ENCODE assay signal across 7 cellular contexts in genomic region chr6:42783876-42784738, GRCh38. TPM values are rescaled to one million over a fixed set of nuclear protein-coding genes. Genes with fewer than 3 reads are reported as not detected.
A peak's percentile ranks its signal among the peaks of the same experiment; 100 is the strongest.
DNase-seq lines count a peak whose midpoint lies in the region; ATAC-seq, FAIRE-seq and TF ChIP-seq lines count a peak whose summit lies in the region.

No MANE protein-coding gene starts in this region.

- H3K9ac ChIP-seq in mesendoderm (ENCODE audit: low read length): peak overlapping the region; percentile 84

- H3K36me3 ChIP-seq in mesendoderm (ENCODE audit: control insufficient read depth, insufficient read depth, low read length) (no peaks in the 10 kb centered on the region), aorta (ENCODE audit: control insufficient read depth in 1 of 2, insufficient read depth in 2 of 2, low read length in 1 of 2) (no peaks in the 10 kb centered on the region)

- WGBS in mesendoderm (ENCODE audit: extremely low coverage, insufficient coverage, low lambda C conversion rate): no CpG with 5 or more reads among the region's 11 CpGs
- WGBS in aorta, 2 donors: 0% methylated on average over 11 of the region's 11 CpGs

- peak overlapping the region; percentile 86 for H2BK5ac ChIP-seq in mesendoderm (ENCODE audit: low read length)

- no peak overlapping the region for H2BK15ac ChIP-seq in mesendoderm (replicated peaks; ENCODE audit: low read depth)

- no peak for ATAC-seq in aorta (ENCODE audit: low FRiP score)
- no peak for ATAC-seq in omental fat pad (ENCODE audit: low FRiP score)

- TF ChIP-seq CTCF in omental fat pad (IDR thresholded peaks at IDR 0.05): no peak

- FAIRE-seq in GM19239 (lab: Jason Lieb, UNC): peak; percentile 68

- DNase-seq in GM19239 (ENCODE audit: insufficient read length, low spot score) (no peak), NCI-H748 treated with DMSO at 0.1 percent for 48 hours (lab: John Stamatoyannopoulos, UW) (peak; percentile 48), cerebellum (ENCODE audit: low spot score) (peak; percentile 47), mesendoderm (no peak), aorta (no peak), omental fat pad (ENCODE audit: low spot score) (no peak), activated T-cell treated with anti-CD3 and anti-CD28 coated beads for 4 hours (no peak)

- peak overlapping the region; percentile 100 for H4K8ac ChIP-seq in mesendoderm (ENCODE audit: low read depth, low read length)

- peak overlapping the region; percentile 98 for H3K56ac ChIP-seq in mesendoderm (ENCODE audit: low read length)

- H3K27ac ChIP-seq in mesendoderm (ENCODE audit: low read depth, low read length) (peak overlapping the region; percentile 100), aorta (ENCODE audit: low read depth in 1 of 2, low read length in 2 of 2) (peak overlapping the region; percentile 100)

- no peak overlapping the region for H4K5ac ChIP-seq in mesendoderm (ENCODE audit: low read length)

- H3K4me3 ChIP-seq in mesendoderm (ENCODE audit: low read length) (peak overlapping the region; percentile 53), aorta (ENCODE audit: low read length in 2 of 2) (peak overlapping the region; percentile 74 to 99)

- H3K18ac ChIP-seq in mesendoderm (ENCODE audit: low read length): peak overlapping the region; percentile 100

- peaks cover 35% of the 10 kb centered on the region for H3K79me2 ChIP-seq in mesendoderm (ENCODE audit: control insufficient read depth, insufficient read depth, low read length)

- no peak overlapping the region for H3K23ac ChIP-seq in mesendoderm (ENCODE audit: low read length)

- H3K4ac ChIP-seq in mesendoderm (ENCODE audit: low read depth, low read length): peak overlapping the region; percentile 100

- H3K9me3 ChIP-seq in aorta (ENCODE audit: control insufficient read depth, low read length): no peaks in the 10 kb centered on the region

- H2BK120ac ChIP-seq in mesendoderm (ENCODE audit: low read depth, low read length): peak overlapping the region; percentile 68

- H3K4me1 ChIP-seq in mesendoderm (ENCODE audit: control insufficient read depth, low read depth, low read length) (peaks cover 1% of the 10 kb centered on the region), aorta (ENCODE audit: control insufficient read depth in 1 of 2, insufficient read depth in 2 of 2, low read length in 2 of 2) (peaks cover 0 to 3% of the 10 kb centered on the region in 2 donors)

- peak overlapping the region; percentile 24 for H3K4me2 ChIP-seq in mesendoderm (ENCODE audit: low read length)

- intact Hi-C loops in aorta (cut with DNase I): loop anchor here (2.0 to 5.0 kb wide), 3 partner anchors 37 to 93 kb away; partner anchors contain the start of genes RPL7L1 (in 1 of the 2) and TBCC (in 1 of the 2)

- no peaks in the 10 kb centered on the region for H3K27me3 ChIP-seq in mesendoderm (ENCODE audit: insufficient read depth, low read length, poor library complexity)
- H3K27me3 ChIP-seq in aorta (ENCODE audit: control insufficient read depth in 1 of 2, insufficient read depth in 2 of 2, low read length in 1 of 2): no peaks in the 10 kb centered on the region

- peaks cover 9% of the 10 kb centered on the region for H3K79me1 ChIP-seq in mesendoderm (ENCODE audit: low read length)

- H2AK5ac ChIP-seq in mesendoderm (ENCODE audit: low read length): no peak overlapping the region

RNA-seq across cellular contexts. Expression of gene BICRAL, which starts 2.3 kb away (rescaled TPM):
- total RNA-seq in cerebellum: 20.2 TPM
- 7.6 TPM for polyA plus RNA-seq in mesendoderm (2013, experiment 1 of 2)
- polyA plus RNA-seq in mesendoderm (2013, experiment 2 of 2): 7.4 TPM
- total RNA-seq in aorta: 10 to 100 TPM; 17.2 to 21.1 TPM
- polyA plus RNA-seq in aorta: 1 to 10 TPM; 4.8 to 5.8 TPM
- 10 to 100 TPM in 3 of 4 donors, 1 to 10 TPM in 1; 7.6 to 18.8 (median 12.9) TPM for total RNA-seq in omental fat pad

RNA-seq across cellular contexts. Expression of gene TBCC, which starts 38.2 kb away (rescaled TPM):
- total RNA-seq in cerebellum: 29.6 TPM
- 23.2 TPM for polyA plus RNA-seq in mesendoderm (2013, experiment 1 of 2)
- 22.7 TPM for polyA plus RNA-seq in mesendoderm (2013, experiment 2 of 2)
- 10 to 100 TPM; 16.1 to 16.8 TPM for total RNA-seq in aorta
- polyA plus RNA-seq in aorta: 10 to 100 TPM; 14.4 to 33.1 TPM
- total RNA-seq in omental fat pad: 10 to 100 TPM; 16.4 to 30.7 (median 22.0) TPM

Comparison
In these comparisons a context has a peak if more than half of its experiments do, and no peak if none do; other contexts are left out.
1. DNase-seq: peak in NCI-H748 treated with DMSO at 0.1 percent for 48 hours (single experiment) and cerebellum (single experiment); none in GM19239 (single experiment), mesendoderm (single experiment), aorta (0 of 2), omental fat pad (single experiment) and activated T-cell treated with anti-CD3 and anti-CD28 coated beads for 4 hours (single experiment).